In genomic region chr2:207165121-207166038, GRCh38 we compare ENCODE assay signal across 8 cellular contexts. TPM values are rescaled to one million over a fixed set of nuclear protein-coding genes. Genes with fewer than 3 reads are reported as not detected.
DNase-seq lines count a peak whose midpoint lies in the region; ATAC-seq and TF ChIP-seq lines count a peak whose summit lies in the region.

KLF7 (minus strand) TSS chr2:207165948; CDS start chr2:207165568, 380 bp downstream.

- peak within 1 kb of the TSS; percentile 99 for H3K9ac ChIP-seq in KMS-11

- peak; percentile 14 for ATAC-seq in left colon

- no peaks in the 10 kb centered on the region for H3K27me3 ChIP-seq in KMS-11 (ENCODE audit: insufficient read depth, low read depth)

- H4K20me1 ChIP-seq in KMS-11 (ENCODE audit: insufficient read depth) = no peaks in the 10 kb centered on the region

- peaks cover 25% of the 10 kb centered on the region for H3K4me1 ChIP-seq in KMS-11 (ENCODE audit: low read depth, poor library complexity, severe bottlenecking)

- peaks cover 30% of the 10 kb centered on the region for H3K79me2 ChIP-seq in KMS-11 (ENCODE audit: insufficient read depth, low read depth)

- H3K27ac ChIP-seq in KMS-11 (peak within 1 kb of the TSS; percentile 99), cingulate gyrus (ENCODE audit: low read depth, low read length) (peak within 1 kb of the TSS; percentile 99)

- intact Hi-C loops in left colon (cut with DNase I, micrococcal nuclease) = loop anchor here in 1 of 2 donors (5.0 to 10.0 kb wide), 2 partner anchors 97 to 309 kb away; no protein-coding TSS in a partner anchor

- H3K4me3 ChIP-seq in KMS-11 (IDR thresholded peaks at IDR 0.05; ENCODE audit: insufficient read depth, low read depth, low read length) = peak within 1 kb of the TSS; percentile 56

- DNase-seq in DMS79 treated with DMSO at 0.1 percent for 48 hours (lab: John Stamatoyannopoulos, UW) = peak; percentile 76
- DNase-seq in activated CD4-positive, CD25-positive, alpha-beta regulatory T cell treated with anti-CD3 and anti-CD28 coated beads, Interleukin-2, amount 50 U/mL, for 72 hours = peak; percentile 62
- peak; percentile 40 to 43 for DNase-seq in left colon
- DNase-seq in stimulated activated CD4-positive, alpha-beta T cell treated with anti-CD3 and anti-CD28 coated beads, Interleukin-15, amount 100 ng/mL, for 24 hours = peak; percentile 71
- no peak for DNase-seq in RKO (ENCODE audit: low spot score)
- DNase-seq in NCI-H1048 (lab: John Stamatoyannopoulos, UW) = no peak

- peak within 1 kb of the TSS; percentile 84 for H3K4me2 ChIP-seq in KMS-11

- no peaks in the 10 kb centered on the region for H3K36me3 ChIP-seq in KMS-11 (ENCODE audit: insufficient read depth)

- peak within 1 kb of the TSS; percentile 79 for H2AFZ ChIP-seq in KMS-11 (ENCODE audit: low read depth)

- no peak for TF ChIP-seq CTCF in KMS-11 (conservative IDR thresholded peaks at IDR 0.05; ENCODE audit: low read depth, low read length)

RNA-seq across cellular contexts. Expression of gene KLF7, which starts in this region (rescaled TPM):
- 1 to 10 TPM; 5.4 to 7.5 TPM for total RNA-seq in left colon

Comparison
In these comparisons a context has a peak if more than half of its experiments do, and no peak if none do; other contexts are left out.
1. DNase-seq: peak in DMS79 treated with DMSO at 0.1 percent for 48 hours (single experiment), activated CD4-positive, CD25-positive, alpha-beta regulatory T cell treated with anti-CD3 and anti-CD28 coated beads, Interleukin-2, amount 50 U/mL, for 72 hours (single experiment), left colon (2 of 2) and stimulated activated CD4-positive, alpha-beta T cell treated with anti-CD3 and anti-CD28 coated beads, Interleukin-15, amount 100 ng/mL, for 24 hours (single experiment); none in RKO (single experiment) and NCI-H1048 (single experiment).